ENCODE assay signal across 8 cellular contexts in the genomic region with DNA sequence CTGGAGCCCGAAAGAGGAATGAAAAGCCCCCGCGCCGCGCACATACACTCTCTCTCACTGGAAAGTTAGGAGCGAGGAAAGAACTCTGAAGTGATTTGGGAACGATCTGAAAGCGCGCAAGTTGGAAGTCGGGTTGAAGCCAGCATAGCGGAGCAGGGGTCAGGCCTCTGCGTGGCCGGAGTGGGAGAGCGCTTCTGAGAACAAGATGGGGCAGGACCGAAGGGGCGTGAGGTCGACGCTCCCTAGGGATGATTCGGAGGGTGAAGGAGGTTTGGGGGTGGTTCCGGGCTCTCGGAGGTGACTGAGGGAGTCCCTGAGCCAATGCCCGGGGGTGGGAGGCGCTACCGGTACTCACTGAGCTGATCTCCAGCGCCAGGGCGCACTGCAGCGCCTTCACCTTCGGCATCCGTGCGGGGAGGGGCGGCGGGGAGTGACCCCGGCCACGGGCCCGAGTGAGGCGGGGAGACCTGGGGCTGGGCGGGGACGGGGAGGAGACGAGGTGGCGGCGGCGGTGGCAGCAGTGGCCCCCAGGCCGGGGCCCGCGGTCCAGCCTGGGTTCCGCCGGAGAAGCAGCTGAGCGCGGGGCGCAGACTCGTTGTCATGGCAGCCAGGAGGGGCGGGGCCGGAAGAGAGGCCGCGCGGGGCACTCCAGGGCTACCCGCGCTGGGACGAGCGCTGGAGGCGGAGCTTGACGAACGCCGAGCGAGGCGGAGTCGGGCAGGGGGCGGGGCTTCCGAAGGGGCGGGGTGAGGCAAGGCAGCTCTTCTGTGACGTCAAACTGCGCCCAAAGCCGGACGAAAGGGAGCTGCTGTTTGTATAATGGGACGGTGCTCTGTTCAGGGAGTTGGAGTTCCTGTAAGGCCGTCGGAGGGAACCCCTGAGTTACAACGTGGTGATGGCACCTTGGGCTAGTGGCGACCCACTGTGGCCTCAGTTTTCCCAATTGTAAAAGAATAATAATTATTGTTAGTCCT. TPM values are rescaled to one million over a fixed set of nuclear protein-coding genes. Genes with fewer than 3 reads are reported as not detected.
DNase-seq lines count a peak whose midpoint lies in the region; ATAC-seq and TF ChIP-seq lines count a peak whose summit lies in the region.

Gene SPATA6, minus strand, starts transcription at position 602 of the 974 bp plus-strand sequence. Its CDS starts 196 bp downstream, at position 406.

- WGBS in lung, 2 donors, result 1 to 2% methylated on average over 68 to 79 of the region's 79 CpGs

- TF ChIP-seq CTCF in lung (IDR thresholded peaks at IDR 0.05; ENCODE audit: control extremely low read depth, extremely low read depth), result no peak

- peak within 1 kb of the TSS; percentile 91 to 92 for H3K27ac ChIP-seq in lung (ENCODE audit: low read depth in 1 of 2, low read length in 1 of 2)

- no peaks in the 10 kb centered on the region for H3K27me3 ChIP-seq in lung (ENCODE audit: control insufficient read depth, insufficient read depth)

- H3K4me1 ChIP-seq in lung (ENCODE audit: control insufficient read depth in 2 of 2, insufficient read depth in 2 of 2, low read length in 2 of 2), result peaks cover 5 to 9% of the 10 kb centered on the region in 2 donors

- peak; percentile 99 for ATAC-seq in GM19328 (IDR thresholded peaks at IDR 0.05; ENCODE audit: unreplicated experiment)
- peak; percentile 98 for ATAC-seq in HG03442 (IDR thresholded peaks at IDR 0.05; ENCODE audit: unreplicated experiment)
- ATAC-seq in lung (ENCODE audit: insufficient read depth, low FRiP score), result peak; percentile 95

- no peaks in the 10 kb centered on the region for H3K36me3 ChIP-seq in lung (ENCODE audit: control insufficient read depth in 2 of 2, insufficient read depth in 2 of 2, low read length in 2 of 2)

- H3K4me3 ChIP-seq in lung, result peak within 1 kb of the TSS; percentile 59

- no peaks in the 10 kb centered on the region for H3K9me3 ChIP-seq in lung (ENCODE audit: control insufficient read depth in 2 of 2, insufficient read depth in 1 of 2, low read length in 1 of 2)

- peak; percentile 98 for DNase-seq in Ammon's horn (ENCODE audit: low spot score)
- peak; percentile 82 to 94 for DNase-seq in NCI-H524 (lab: John Stamatoyannopoulos, UW)
- peak; percentile 85 to 86 for DNase-seq in activated CD8-positive, alpha-beta memory T cell treated with anti-CD3 and anti-CD28 coated beads for 4 hours (ENCODE audit: low read depth in 2 of 2)
- peak; percentile 94 for DNase-seq in effector CD8-positive, alpha-beta T cell (lab: John Stamatoyannopoulos, UW)
- peak; percentile 98 for DNase-seq in lung (ENCODE audit: low spot score)
- DNase-seq in stimulated activated CD4-positive, alpha-beta T cell treated with anti-CD3 and anti-CD28 coated beads, Interleukin-4, amount 100 ng/mL, for 4 hours, result peak; percentile 94 to 99

RNA-seq across cellular contexts. Expression of gene SPATA6, which starts in this region (rescaled TPM):
- 10 to 100 TPM; 31.0 to 94.2 TPM for total RNA-seq in lung
- 1 to 10 TPM; 4.1 to 4.2 TPM for polyA plus RNA-seq in lung

Comparison
In these comparisons a context has a peak if more than half of its experiments do, and no peak if none do; other contexts are left out.
1. Peak in every context shown above with its lines: DNase-seq, ATAC-seq, H3K4me3 ChIP-seq and H3K27ac ChIP-seq.